9 cellular contexts compared by ENCODE assay signal in genomic region chr5:170278611-170279500, GRCh38. TPM values are rescaled to one million over a fixed set of nuclear protein-coding genes. Genes with fewer than 3 reads are reported as not detected.
DNase-seq lines count a peak whose midpoint lies in the region; ATAC-seq and TF ChIP-seq lines count a peak whose summit lies in the region.
"Had no signal": no experiment of that assay in that cellular context is flagged by ENCODE, and none has a peak within 500 bp of the region (broad histone marks: within the 10 kb centered on the region; RNA-seq: fewer than 3 reads in every experiment).

No MANE protein-coding gene starts in this region.

- DNase-seq in SKM-1 treated with dmso at 0.1 percent for 144 hours (lab: John Stamatoyannopoulos, UW; ENCODE audit: unreplicated experiment), result peak; percentile 98
- peak; percentile 84 for DNase-seq in activated naive CD4-positive, alpha-beta T cell treated with Interleukin-2 at 50 U/mL for 16 hours
- DNase-seq in aorta, result peak; percentile 81 to 82
- DNase-seq in progenitor cell of endocrine pancreas (ENCODE audit: low spot score, unreplicated experiment), result no peak
- DNase-seq in NCI-H1048 (lab: John Stamatoyannopoulos, UW), result no peak

- TF ChIP-seq CTCF in neutrophil (IDR thresholded peaks at IDR 0.05) (no peak), progenitor cell of endocrine pancreas (IDR thresholded peaks at IDR 0.05; ENCODE audit: unreplicated experiment) (no peak)

- ATAC-seq in GM18868 (IDR thresholded peaks at IDR 0.05; ENCODE audit: unreplicated experiment), result peak; percentile 81
- ATAC-seq in HG03025 (IDR thresholded peaks at IDR 0.05; ENCODE audit: low FRiP score, unreplicated experiment), result peak; percentile 92
- ATAC-seq in aorta (ENCODE audit: low FRiP score), result peak; percentile 31

- H3K4me1 Mint-ChIP-seq in progenitor cell of endocrine pancreas (ENCODE audit: low read depth), result no peaks in the 10 kb centered on the region

- H3K27me3 ChIP-seq in neutrophil, result no peaks in the 10 kb centered on the region
- no peaks in the 10 kb centered on the region for H3K27me3 ChIP-seq in aorta (ENCODE audit: control insufficient read depth in 1 of 2, insufficient read depth in 2 of 2, low read length in 1 of 2)

- no peak overlapping the region for H3K4me3 Mint-ChIP-seq in progenitor cell of endocrine pancreas (ENCODE audit: low read depth)

- H3K36me3 Mint-ChIP-seq in progenitor cell of endocrine pancreas (ENCODE audit: insufficient read depth), result no peaks in the 10 kb centered on the region

- peaks cover 85 to 86% of the 10 kb centered on the region in 2 experiments for H3K4me1 ChIP-seq in neutrophil (ENCODE audit: control insufficient read depth in 1 of 2, insufficient read depth in 1 of 2, low read depth in 1 of 2, low read length in 1 of 2)
- H3K4me1 ChIP-seq in aorta (ENCODE audit: control insufficient read depth in 1 of 2, insufficient read depth in 2 of 2, low read length in 2 of 2), result no peaks in the 10 kb centered on the region

- H3K27ac ChIP-seq in neutrophil (peak overlapping the region; percentile 97), aorta (ENCODE audit: low read depth in 1 of 2, low read length in 2 of 2) (no peak overlapping the region)
- H3K27ac ChIP-seq: KMS-11 had no signal

- peak overlapping the region; percentile 53 to 57 for H3K4me3 ChIP-seq in neutrophil (ENCODE audit: low read depth in 1 of 2, low read length in 1 of 2)
- no peak overlapping the region for H3K4me3 ChIP-seq in aorta (ENCODE audit: low read length in 2 of 2)

- H3K27ac Mint-ChIP-seq in progenitor cell of endocrine pancreas, result no peak overlapping the region

- H3K36me3 ChIP-seq in neutrophil, result peaks cover 88% of the 10 kb centered on the region
- H3K36me3 ChIP-seq in aorta (ENCODE audit: control insufficient read depth in 1 of 2, insufficient read depth in 2 of 2, low read length in 1 of 2), result no peaks in the 10 kb centered on the region

- peaks cover 51% of the 10 kb centered on the region for H3K27me3 Mint-ChIP-seq in progenitor cell of endocrine pancreas

- intact Hi-C loops in aorta (cut with DNase I), result loop anchor here in 1 of 2 donors (10.0 kb wide), 2 partner anchors 66 to 356 kb away; no protein-coding TSS in a partner anchor

- H3K9me3 ChIP-seq in neutrophil (no peaks in the 10 kb centered on the region), aorta (ENCODE audit: control insufficient read depth, low read length) (peaks cover 1% of the 10 kb centered on the region)

- H3K9me3 Mint-ChIP-seq in progenitor cell of endocrine pancreas (ENCODE audit: low read depth), result no peaks in the 10 kb centered on the region

- 81 to 84% methylated on average over 9 of the region's 9 CpGs for WGBS in aorta, 2 donors

RNA-seq across cellular contexts. Expression of gene LCP2, which starts 18.7 kb away (rescaled TPM):
- total RNA-seq in aorta, result 10 to 100 TPM; 25.7 to 58.8 TPM
- 10 to 100 TPM in 1 of 2 donors, 1 to 10 TPM in 1; 2.1 to 16.9 TPM for polyA plus RNA-seq in aorta
- not detected in 2 replicates for total RNA-seq in progenitor cell of endocrine pancreas

RNA-seq across cellular contexts. Expression of gene C5orf58, which starts 46.1 kb away (rescaled TPM):
- total RNA-seq in aorta (not detected), progenitor cell of endocrine pancreas (not detected in 2 replicates)
- not detected for polyA plus RNA-seq in aorta

Comparison
In these comparisons a context has a peak if more than half of its experiments do, and no peak if none do; other contexts are left out.
1. ATAC-seq: peak in every context shown above with its lines; median percentile 92 in HG03025; 81 in GM18868; 31 in aorta.
2. DNase-seq: peak in SKM-1 treated with dmso at 0.1 percent for 144 hours (single experiment), activated naive CD4-positive, alpha-beta T cell treated with Interleukin-2 at 50 U/mL for 16 hours (single experiment) and aorta (2 of 2); none in progenitor cell of endocrine pancreas (single experiment) and NCI-H1048 (single experiment).
3. H3K4me3 ChIP-seq: peak in neutrophil (2 of 2); none in aorta (0 of 2).
4. RNA of gene LCP2, which starts 18.7 kb away (total RNA-seq): 25.7 to 58.8 TPM in aorta; not detected in progenitor cell of endocrine pancreas; every median in the first group is over 10 times any median in the second.